16 cellular contexts compared by ENCODE assay signal in genomic region chr20:58625585-58625984, GRCh38.
"Had no signal": no experiment of that assay in that cellular context is flagged by ENCODE, and none has a peak within 500 bp of the region (broad histone marks: within the 10 kb centered on the region; RNA-seq: fewer than 3 reads in every experiment).

No MANE protein-coding gene starts in this region.

- DNase-seq: activated CD4-positive, alpha-beta T cell treated with anti-CD3 and anti-CD28 coated beads, Interleukin-2, amount 50 U/mL, for 4 hours; activated gamma-delta T cell treated with Interleukin-2 at 50 U/mL for 16 hours; adrenal gland; foreskin melanocyte; hypothalamus; islet precursor cell; nephron progenitor cell; occipital lobe; stimulated activated naive CD8-positive, alpha-beta T cell treated with anti-CD3 and anti-CD28 coated beads, Interleukin-15, amount 100 ng/mL, for 72 hours; transverse colon had no signal

- H3K4me1 ChIP-seq: adrenal gland had no signal

- H3K9me3 ChIP-seq: adrenal gland, suprapubic skin, transverse colon, vagina had no signal

- H3K36me3 ChIP-seq: adrenal gland, suprapubic skin, transverse colon, vagina had no signal

- H3K4me3 ChIP-seq: adrenal gland, lung, suprapubic skin, transverse colon, vagina had no signal

- H3K27me3 ChIP-seq: adrenal gland, transverse colon, vagina had no signal

- H3K27ac ChIP-seq: adrenal gland, suprapubic skin, transverse colon, vagina had no signal

- FAIRE-seq: bronchial epithelial cell, TTC549 had no signal

- ATAC-seq: activated naive CD4-positive, alpha-beta T cell treated with anti-CD3 and anti-CD28 coated beads, Interleukin-2, amount 50 U/mL, for 72 hours; stimulated activated naive CD8-positive, alpha-beta T cell treated with anti-CD3 and anti-CD28 coated beads, Interleukin-15, amount 100 ng/mL, for 72 hours had no signal
